In genomic region chr11:6497069-6497839, GRCh38 we compare ENCODE assay signal across 11 cellular contexts. TPM values are rescaled to one million over a fixed set of nuclear protein-coding genes. Genes with fewer than 3 reads are reported as not detected.
DNase-seq lines count a peak whose midpoint lies in the region; ATAC-seq and TF ChIP-seq lines count a peak whose summit lies in the region.
"Had no signal": no experiment of that assay in that cellular context is flagged by ENCODE, and none has a peak within 500 bp of the region (broad histone marks: within the 10 kb centered on the region; RNA-seq: fewer than 3 reads in every experiment).

TSS of gene DNHD1 (plus strand) at chr11:6497280. CDS start at chr11:6498216, 936 bp downstream.

- ATAC-seq in upper lobe of left lung (ENCODE audit: low FRiP score in 2 of 2) (peak; percentile 35 to 41), HG03139 (IDR thresholded peaks at IDR 0.05; ENCODE audit: unreplicated experiment) (no peak)

- H3K27ac ChIP-seq in dorsolateral prefrontal cortex (peak within 1 kb of the TSS in 36 of 59 donors; percentile 8 to 83 (median 37)), upper lobe of left lung (no peak within 1 kb of the TSS)
- no peak within 1 kb of the TSS for H3K27ac ChIP-seq in effector memory CD4-positive, alpha-beta T cell (ENCODE audit: insufficient read depth, low read length, poor library complexity, severe bottlenecking)
- H3K27ac ChIP-seq: HL-60 had no signal

- peaks cover 11% of the 10 kb centered on the region for H3K36me3 Mint-ChIP-seq in activated naive CD4-positive, alpha-beta T cell treated with anti-CD3 and anti-CD28 coated beads for 36 hours (ENCODE audit: low read depth)

- H3K27me3 Mint-ChIP-seq in activated naive CD4-positive, alpha-beta T cell treated with anti-CD3 and anti-CD28 coated beads for 36 hours (ENCODE audit: low read depth), result no peaks in the 10 kb centered on the region

- H3K4me1 ChIP-seq in upper lobe of left lung, result no peaks in the 10 kb centered on the region
- H3K4me1 ChIP-seq in effector memory CD4-positive, alpha-beta T cell (ENCODE audit: control insufficient read depth, insufficient read depth, low read length, poor library complexity, severe bottlenecking), result no peaks in the 10 kb centered on the region

- TF ChIP-seq POLR2A in upper lobe of left lung (IDR thresholded peaks at IDR 0.05), result no peak

- TF ChIP-seq EP300 in upper lobe of left lung (IDR thresholded peaks at IDR 0.05), result no peak

- no peaks in the 10 kb centered on the region for H3K4me1 Mint-ChIP-seq in activated naive CD4-positive, alpha-beta T cell treated with anti-CD3 and anti-CD28 coated beads for 36 hours (ENCODE audit: low read depth)

- CTCF ChIA-PET in activated naive CD4-positive, alpha-beta T cell treated with anti-CD3 and anti-CD28 coated beads for 36 hours (lab: Charles Lee), result no interaction called here

- intact Hi-C loops in activated naive CD4-positive, alpha-beta T cell treated with anti-CD3 and anti-CD28 coated beads for 36 hours (cut with micrococcal nuclease), result no loop called here
- intact Hi-C loops in dorsolateral prefrontal cortex (cut with DNase I), result no loop called here

- H3K4me3 Mint-ChIP-seq in activated naive CD4-positive, alpha-beta T cell treated with anti-CD3 and anti-CD28 coated beads for 36 hours, result no peak within 1 kb of the TSS

- no peaks in the 10 kb centered on the region for H3K27me3 ChIP-seq in dorsolateral prefrontal cortex
- H3K27me3 ChIP-seq in upper lobe of left lung, result no peaks in the 10 kb centered on the region
- no peaks in the 10 kb centered on the region for H3K27me3 ChIP-seq in effector memory CD4-positive, alpha-beta T cell (replicated peaks; ENCODE audit: control insufficient read depth, insufficient read depth, low read length, poor library complexity, severe bottlenecking)

- H3K27ac Mint-ChIP-seq in activated naive CD4-positive, alpha-beta T cell treated with anti-CD3 and anti-CD28 coated beads for 36 hours, result no peak within 1 kb of the TSS

- H3K36me3 ChIP-seq in upper lobe of left lung, result peaks cover 4 to 27% (median 8%) of the 10 kb centered on the region in 4 donors
- peaks cover 28% of the 10 kb centered on the region for H3K36me3 ChIP-seq in effector memory CD4-positive, alpha-beta T cell (ENCODE audit: control insufficient read depth, insufficient read depth, low read length)

- peak within 1 kb of the TSS in 12 of 59 donors; percentile 3 to 31 (median 19) for H3K4me3 ChIP-seq in dorsolateral prefrontal cortex
- H3K4me3 ChIP-seq in upper lobe of left lung, result peak within 1 kb of the TSS in 1 of 4 donors; percentile 9
- no peak within 1 kb of the TSS for H3K4me3 ChIP-seq in effector memory CD4-positive, alpha-beta T cell (ENCODE audit: insufficient read depth, low read depth, low read length, poor library complexity, severe bottlenecking)

- H3K9me3 ChIP-seq in upper lobe of left lung, result no peaks in the 10 kb centered on the region
- no peaks in the 10 kb centered on the region for H3K9me3 ChIP-seq in effector memory CD4-positive, alpha-beta T cell (ENCODE audit: control insufficient read depth, low read length)

- no peak for DNase-seq in activated naive CD4-positive, alpha-beta T cell treated with anti-CD3 and anti-CD28 coated beads for 36 hours
- no peak for DNase-seq in activated naive CD4-positive, alpha-beta T cell (lab: John Stamatoyannopoulos, UW)
- DNase-seq in dorsolateral prefrontal cortex, result no peak
- DNase-seq in mesenteric fat pad (ENCODE audit: low spot score), result no peak
- peak in 1 of 2 donors; percentile 47 for DNase-seq in upper lobe of left lung
- DNase-seq in GOT3 (lab: John Stamatoyannopoulos, UW), result no peak
- DNase-seq in effector memory CD4-positive, alpha-beta T cell, result no peak
- DNase-seq: activated CD4-positive, CD25-positive, alpha-beta regulatory T cell; NCI-H146 had no signal

- TF ChIP-seq CTCF in dorsolateral prefrontal cortex (IDR thresholded peaks at IDR 0.05 in 54 of 56, conservative IDR thresholded peaks at IDR 0.05 in 2 of 56; ENCODE audit: low read depth in 1 of 56, partially characterized antibody in 56 of 56) (no peak), upper lobe of left lung (IDR thresholded peaks at IDR 0.05) (no peak)

- 61 to 77% methylated on average over 32 to 33 of the region's 33 CpGs for WGBS in upper lobe of left lung, 2 donors

- H3K9me3 Mint-ChIP-seq in activated naive CD4-positive, alpha-beta T cell treated with anti-CD3 and anti-CD28 coated beads for 36 hours, result no peaks in the 10 kb centered on the region

RNA-seq across cellular contexts. Expression of gene DNHD1, which starts in this region (rescaled TPM):
- 10 to 100 TPM; 18.2 to 19.3 TPM for total RNA-seq in activated naive CD4-positive, alpha-beta T cell treated with anti-CD3 and anti-CD28 coated beads for 36 hours
- total RNA-seq in dorsolateral prefrontal cortex, result 10 to 100 TPM; 18.4 to 68.1 (median 34.5) TPM
- 13.7 TPM for total RNA-seq in mesenteric fat pad
- total RNA-seq in upper lobe of left lung, result 10 to 100 TPM; 10.5 to 79.6 (median 21.6) TPM

Comparison
In these comparisons a context has a peak if more than half of its experiments do, and no peak if none do; other contexts are left out.
1. H3K27ac ChIP-seq: peak in dorsolateral prefrontal cortex (36 of 59); none in upper lobe of left lung (0 of 4) and effector memory CD4-positive, alpha-beta T cell (single experiment).